In the genomic region with DNA sequence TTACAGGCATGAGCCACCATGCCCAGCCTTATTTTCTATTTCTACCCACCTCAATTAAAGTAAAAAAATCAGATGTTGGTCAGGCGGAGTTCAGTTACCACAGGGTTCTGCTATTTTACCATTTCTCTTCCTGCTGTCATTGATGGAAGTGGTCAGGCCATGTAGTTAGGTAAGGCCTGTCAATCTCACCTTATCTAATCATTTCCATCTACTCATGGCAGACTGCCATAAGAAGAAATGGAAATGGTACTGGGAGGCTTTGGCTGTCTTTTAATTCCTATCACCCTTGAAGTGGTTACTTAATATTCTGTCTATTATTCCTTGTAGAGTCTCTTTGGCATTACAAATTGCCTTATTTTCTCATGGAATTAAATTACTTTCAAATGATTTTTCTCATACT, we compare ENCODE assay signal across 30 cellular contexts.
"Had no signal": no experiment of that assay in that cellular context is flagged by ENCODE, and none has a peak within 500 bp of the region (broad histone marks: within the 10 kb centered on the region; RNA-seq: fewer than 3 reads in every experiment).

No MANE protein-coding gene starts in this region.

- H3K27me3 Mint-ChIP-seq: activated naive CD8-positive, alpha-beta T cell; activated T-helper 17 cell treated with anti-CD3 and anti-CD28 coated beads, Interleukin-2, amount 50 U/mL, for 72 hours had no signal

- H3K9me3 Mint-ChIP-seq: activated CD4-positive, alpha-beta memory T cell treated with anti-CD3 and anti-CD28 coated beads, Interleukin-2, amount 10 ng/mL, durations not matched to agents 7 days and 5 days; activated naive CD4-positive, alpha-beta T cell treated with anti-CD3 and anti-CD28 coated beads for 36 hours; activated T-helper 17 cell treated with anti-CD3 and anti-CD28 coated beads, Interleukin-2, amount 50 U/mL, for 72 hours had no signal

- ATAC-seq: activated CD4-positive, alpha-beta T cell treated with anti-CD3 and anti-CD28 coated beads for 36 hours; activated T-helper 17 cell treated with anti-CD3 and anti-CD28 coated beads, Interleukin-2, amount 50 U/mL, for 72 hours; Panc1; Right ventricle myocardium inferior; T-helper 17 cell had no signal

- H3K27ac ChIP-seq: breast epithelium, colonic mucosa had no signal

- DNase-seq: activated CD4-positive, alpha-beta memory T cell treated with anti-CD3 and anti-CD28 coated beads, Interleukin-2, amount 10 ng/mL, durations not matched to agents 7 days and 5 days; activated CD4-positive, alpha-beta T cell treated with anti-CD3 and anti-CD28 coated beads for 36 hours; activated CD4-positive, alpha-beta T cell treated with anti-CD3 and anti-CD28 coated beads, Interleukin-2, amount 50 U/mL, for 1 hour; activated CD4-positive, CD25-positive, alpha-beta regulatory T cell; activated gamma-delta T cell; activated naive CD4-positive, alpha-beta T cell treated with anti-CD3 and anti-CD28 coated beads for 36 hours; activated T-cell treated with anti-CD3 and anti-CD28 coated beads for 4 hours; activated T-cell treated with anti-CD3 and anti-CD28 coated beads, Interleukin-2, amount 50 U/mL, for 48 hours; caudate nucleus; colonic mucosa; KG1; MG63; MV-4-11; NCI-H1092 treated with DMSO at 0.1 percent for 48 hours; NCI-H1436 treated with DMSO at 0.1 percent for 48 hours; NCI-H187 treated with DMSO at 0.1 percent for 48 hours; NCI-H2081 treated with DMSO at 0.1 percent for 48 hours; NCI-H2171 treated with DMSO at 0.1 percent for 48 hours; NCI-H226; NCI-H526; NCI-H82; OCI-M1; RPMI8226; T-helper 17 cell; T-helper 9 cell had no signal

- H3K36me3 ChIP-seq: breast epithelium, colonic mucosa, MG63 had no signal

- H3K4me1 ChIP-seq: breast epithelium, colonic mucosa had no signal

- H3K4me1 Mint-ChIP-seq: activated CD4-positive, alpha-beta memory T cell treated with anti-CD3 and anti-CD28 coated beads, Interleukin-2, amount 10 ng/mL, durations not matched to agents 7 days and 5 days; activated CD4-positive, alpha-beta T cell treated with anti-CD3 and anti-CD28 coated beads for 36 hours; activated T-helper 17 cell treated with anti-CD3 and anti-CD28 coated beads, Interleukin-2, amount 50 U/mL, for 72 hours; T-helper 17 cell had no signal

- H3K4me3 Mint-ChIP-seq: activated CD4-positive, alpha-beta memory T cell treated with anti-CD3 and anti-CD28 coated beads, Interleukin-2, amount 10 ng/mL, durations not matched to agents 7 days and 5 days; activated CD4-positive, alpha-beta T cell treated with anti-CD3 and anti-CD28 coated beads for 36 hours; activated naive CD4-positive, alpha-beta T cell treated with anti-CD3 and anti-CD28 coated beads for 36 hours; activated naive CD8-positive, alpha-beta T cell; activated T-helper 17 cell treated with anti-CD3 and anti-CD28 coated beads, Interleukin-2, amount 50 U/mL, for 72 hours; T-helper 17 cell had no signal

- H3K27ac Mint-ChIP-seq: activated CD4-positive, alpha-beta memory T cell treated with anti-CD3 and anti-CD28 coated beads, Interleukin-2, amount 10 ng/mL, durations not matched to agents 7 days and 5 days; activated CD4-positive, alpha-beta T cell treated with anti-CD3 and anti-CD28 coated beads for 36 hours; activated naive CD4-positive, alpha-beta T cell treated with anti-CD3 and anti-CD28 coated beads for 36 hours; activated naive CD8-positive, alpha-beta T cell; activated T-helper 17 cell treated with anti-CD3 and anti-CD28 coated beads, Interleukin-2, amount 50 U/mL, for 72 hours; T-helper 17 cell had no signal

- H3K36me3 Mint-ChIP-seq: activated naive CD8-positive, alpha-beta T cell had no signal

- H3K27me3 ChIP-seq: breast epithelium, colonic mucosa, MG63 had no signal

- H3K4me3 ChIP-seq: breast epithelium, colonic mucosa, MG63 had no signal

- H3K9me3 ChIP-seq: breast epithelium, colonic mucosa, MG63 had no signal
